ENCODE assay signal across 11 cellular contexts in genomic region chr17:48149174-48150106, GRCh38. TPM values are rescaled to one million over a fixed set of nuclear protein-coding genes. Genes with fewer than 3 reads are reported as not detected.
A peak's percentile ranks its signal among the peaks of the same experiment; 100 is the strongest.
DNase-seq lines count a peak whose midpoint lies in the region; ATAC-seq, FAIRE-seq and TF ChIP-seq lines count a peak whose summit lies in the region.
"Had no signal": no experiment of that assay in that cellular context is flagged by ENCODE, and none has a peak within 500 bp of the region (broad histone marks: within the 10 kb centered on the region; RNA-seq: fewer than 3 reads in every experiment).

No MANE protein-coding gene starts in this region.

- intact Hi-C loops in lower leg skin (cut with DNase I; ENCODE audit: low total_unique reads) = no loop called here

- peak; percentile 74 for FAIRE-seq in G401.6 (lab: Jason Lieb, UNC)
- no peak for FAIRE-seq in frontal cortex (lab: Jason Lieb, UNC)
- FAIRE-seq: islet of Langerhans had no signal

- no peak for TF ChIP-seq CTCF in fibroblast of pulmonary artery (IDR thresholded peaks at IDR 0.05; ENCODE audit: low read length, missing control alignments)
- TF ChIP-seq CTCF in lower leg skin (IDR thresholded peaks at IDR 0.05) = no peak

- no peak for TF ChIP-seq POLR2A in lower leg skin (IDR thresholded peaks at IDR 0.05)

- no peak for ATAC-seq in GM19023 (IDR thresholded peaks at IDR 0.05; ENCODE audit: unreplicated experiment)
- ATAC-seq: activated naive CD8-positive, alpha-beta T cell treated with anti-CD3 and anti-CD28 coated beads, Interleukin-2, amount 50 U/mL, for 24 hours had no signal

- peak; percentile 47 for DNase-seq in NCI-H1105 treated with DMSO at 0.1 percent for 48 hours (lab: John Stamatoyannopoulos, UW)
- DNase-seq in NCI-H82 treated with DMSO at 0.1 percent for 48 hours (lab: John Stamatoyannopoulos, UW; ENCODE audit: unreplicated experiment) = peak; percentile 59
- DNase-seq in fibroblast of pulmonary artery (ENCODE audit: low read depth) = peak; percentile 10
- no peak for DNase-seq in lower leg skin (ENCODE audit: low spot score in 2 of 2)
- DNase-seq in frontal cortex (ENCODE audit: low spot score in 2 of 2) = no peak
- no peak for DNase-seq in NCI-H2196 treated with DMSO at 0.1 percent for 48 hours (lab: John Stamatoyannopoulos, UW; ENCODE audit: unreplicated experiment)
- DNase-seq: activated naive CD8-positive, alpha-beta T cell treated with anti-CD3 and anti-CD28 coated beads, Interleukin-2, amount 50 U/mL, for 24 hours had no signal

- 43 to 44% methylated on average over 17 of the region's 17 CpGs for WGBS in lower leg skin, 2 donors

- H3K4me3 ChIP-seq in fibroblast of pulmonary artery (replicated peaks; ENCODE audit: low read depth, low read length) = no peak overlapping the region
- no peak overlapping the region for H3K4me3 ChIP-seq in lower leg skin (ENCODE audit: low read depth, poor library complexity, severe bottlenecking)
- H3K4me3 ChIP-seq: BLaER1 had no signal

RNA-seq across cellular contexts. Expression of gene SNX11, which starts 41.9 kb away (rescaled TPM):
- total RNA-seq in lower leg skin (10 to 100 TPM; 11.1 to 15.7 (median 13.0) TPM), frontal cortex (9.8 TPM)

RNA-seq across cellular contexts. Expression of gene CBX1, which starts 48.2 kb away (rescaled TPM):
- total RNA-seq in lower leg skin (10 to 100 TPM; 23.2 to 33.5 (median 25.6) TPM), frontal cortex (95.8 TPM)

Comparison
In these comparisons a context has a peak if more than half of its experiments do, and no peak if none do; other contexts are left out.
1. DNase-seq: peak in NCI-H1105 treated with DMSO at 0.1 percent for 48 hours (single experiment), NCI-H82 treated with DMSO at 0.1 percent for 48 hours (single experiment) and fibroblast of pulmonary artery (single experiment); none in lower leg skin (0 of 2), frontal cortex (0 of 2) and NCI-H2196 treated with DMSO at 0.1 percent for 48 hours (single experiment).